ENCODE assay signal across 28 cellular contexts in genomic region chr6:5656226-5656625, GRCh38.
DNase-seq lines count a peak whose midpoint lies in the region; ATAC-seq, FAIRE-seq and TF ChIP-seq lines count a peak whose summit lies in the region.
"Had no signal": no experiment of that assay in that cellular context is flagged by ENCODE, and none has a peak within 500 bp of the region (broad histone marks: within the 10 kb centered on the region; RNA-seq: fewer than 3 reads in every experiment).

No MANE protein-coding gene starts in this region.

- no peaks in the 10 kb centered on the region for H3K27me3 Mint-ChIP-seq in HFFc6 (ENCODE audit: insufficient read depth)
- H3K27me3 Mint-ChIP-seq: CD4-positive, alpha-beta T cell had no signal

- DNase-seq in DMS53 (lab: John Stamatoyannopoulos, UW), result peak; percentile 46
- DNase-seq in DMS53 treated with DMSO at 0.1 percent for 48 hours (lab: John Stamatoyannopoulos, UW; ENCODE audit: unreplicated experiment), result no peak
- no peak for DNase-seq in HFFc6
- DNase-seq in small intestine, result peak; percentile 4
- DNase-seq in NCI-H2196 treated with DMSO at 0.1 percent for 48 hours (lab: John Stamatoyannopoulos, UW; ENCODE audit: unreplicated experiment), result no peak
- DNase-seq: ACHN; Caco-2; CD4-positive, alpha-beta T cell; DMS 273 treated with DMSO at 0.1 percent for 48 hours; EL; GM23248; HCEC 1CT; KG1; NCI-H1105 treated with DMSO at 0.1 percent for 48 hours; NCI-H1694; NCI-H2227 treated with DMSO at 0.1 percent for 48 hours; NCI-H510A; NK-92 treated with Interleukin-12 subunit alpha and Interleukin-12 subunit beta, amount 100 ng/mL, for 24 hours; SHP77 treated with DMSO at 0.1 percent for 48 hours; SW 1271 had no signal

- H3K27ac ChIP-seq in small intestine (ENCODE audit: low read depth in 1 of 2, low read length in 1 of 2) (no peak overlapping the region), gastroesophageal sphincter (no peak overlapping the region)
- H3K27ac ChIP-seq: 22Rv1, BLaER1, GM23248, RWPE1, SK-N-MC had no signal

- H3K4me1 ChIP-seq in small intestine (ENCODE audit: control insufficient read depth in 2 of 2, insufficient read depth in 1 of 2, low read depth in 1 of 2, low read length in 1 of 2), result no peaks in the 10 kb centered on the region
- H3K4me1 ChIP-seq in gastroesophageal sphincter, result no peaks in the 10 kb centered on the region
- H3K4me1 ChIP-seq: BLaER1, Caco-2 had no signal

- H3K27me3 ChIP-seq in small intestine (ENCODE audit: control insufficient read depth in 2 of 2, insufficient read depth in 2 of 2, low read length in 2 of 2) (no peaks in the 10 kb centered on the region), gastroesophageal sphincter (no peaks in the 10 kb centered on the region)
- H3K27me3 ChIP-seq: BLaER1 had no signal

- H3K4me1 Mint-ChIP-seq in HFFc6 (ENCODE audit: low read depth), result peaks cover 60% of the 10 kb centered on the region

- no peaks in the 10 kb centered on the region for H3K9me3 ChIP-seq in small intestine (ENCODE audit: control insufficient read depth, low read depth)
- H3K9me3 ChIP-seq in gastroesophageal sphincter, result no peaks in the 10 kb centered on the region
- H3K9me3 ChIP-seq: BLaER1, Caco-2 had no signal

- no peak overlapping the region for H3K4me3 Mint-ChIP-seq in HFFc6
- H3K4me3 Mint-ChIP-seq: CD4-positive, alpha-beta T cell had no signal

- no peak for TF ChIP-seq POLR2A in gastroesophageal sphincter (IDR thresholded peaks at IDR 0.05)

- peak overlapping the region; percentile 27; the same call in 1 of the 2 replicates for H3K27ac Mint-ChIP-seq in HFFc6
- H3K27ac Mint-ChIP-seq: CD4-positive, alpha-beta T cell had no signal

- WGBS in small intestine, 3 donors, result 95 to 97% (median 96%) methylated on average over 3 of the region's 3 CpGs
- WGBS in gastroesophageal sphincter (ENCODE audit: low coverage in 1 of 2), 2 donors, result 90% methylated on average over 3 of the region's 3 CpGs; no CpG with 5 or more reads in 1 of the 2 donors

- TF ChIP-seq CTCF in HFFc6 (IDR thresholded peaks at IDR 0.05), result no peak
- no peak for TF ChIP-seq CTCF in gastroesophageal sphincter (IDR thresholded peaks at IDR 0.05)

- peaks cover 24% of the 10 kb centered on the region for H3K36me3 Mint-ChIP-seq in HFFc6 (ENCODE audit: low read depth)

- no peak for ATAC-seq in GM21737 (IDR thresholded peaks at IDR 0.05; ENCODE audit: unreplicated experiment)
- ATAC-seq in gastroesophageal sphincter, result no peak

- no peaks in the 10 kb centered on the region for H3K36me3 ChIP-seq in small intestine (ENCODE audit: control insufficient read depth in 2 of 2, insufficient read depth in 2 of 2, low read length in 2 of 2)
- H3K36me3 ChIP-seq in gastroesophageal sphincter, result peaks cover 0 to 11% of the 10 kb centered on the region in 2 donors

- FAIRE-seq in islet of Langerhans (lab: Jason Lieb, UNC) (peak; percentile 84), small intestine (lab: Jason Lieb, UNC) (no peak)
- FAIRE-seq: HTR-8/SVneo had no signal

- no peak for TF ChIP-seq EP300 in gastroesophageal sphincter (IDR thresholded peaks at IDR 0.05)

- H3K4me3 ChIP-seq in small intestine (ENCODE audit: low read depth in 1 of 2, low read length in 2 of 2), result no peak overlapping the region
- H3K4me3 ChIP-seq in gastroesophageal sphincter, result no peak overlapping the region
- H3K4me3 ChIP-seq: BLaER1, GM23248, SK-N-MC had no signal

- no peaks in the 10 kb centered on the region for H3K9me3 Mint-ChIP-seq in HFFc6
- H3K9me3 Mint-ChIP-seq: CD4-positive, alpha-beta T cell had no signal

Comparison
In these comparisons a context has a peak if more than half of its experiments do, and no peak if none do; other contexts are left out.
1. DNase-seq: peak in DMS53 (single experiment) and small intestine (single experiment); none in DMS53 treated with DMSO at 0.1 percent for 48 hours (single experiment), HFFc6 (single experiment) and NCI-H2196 treated with DMSO at 0.1 percent for 48 hours (single experiment).